ENCODE assay signal across 6 cellular contexts in genomic region chr19:55117063-55117635, GRCh38. TPM values are rescaled to one million over a fixed set of nuclear protein-coding genes. Genes with fewer than 3 reads are reported as not detected.
DNase-seq lines count a peak whose midpoint lies in the region; ATAC-seq and TF ChIP-seq lines count a peak whose summit lies in the region.

No MANE protein-coding gene starts in this region.

- H2AFZ ChIP-seq in PC-3 (ENCODE audit: low read length): peak overlapping the region; percentile 5; the same call in 1 of the 2 replicates

- H3K9me3 ChIP-seq in PC-3 (ENCODE audit: low read length): no peaks in the 10 kb centered on the region
- H3K9me3 ChIP-seq in heart right ventricle: no peaks in the 10 kb centered on the region
- no peaks in the 10 kb centered on the region for H3K9me3 ChIP-seq in thoracic aorta

- H3K4me1 ChIP-seq in PC-3 (ENCODE audit: insufficient read depth, low read length) (peaks cover 12% of the 10 kb centered on the region), heart right ventricle (peaks cover 30 to 53% (median 49%) of the 10 kb centered on the region in 9 donors), thoracic aorta (ENCODE audit: control insufficient read depth in 1 of 2, low read depth in 2 of 2) (peaks cover 26 to 48% of the 10 kb centered on the region in 2 donors)

- DNase-seq in DMS53 (lab: John Stamatoyannopoulos, UW) (peak; percentile 72), DMS53 treated with DMSO at 0.1 percent for 48 hours (lab: John Stamatoyannopoulos, UW; ENCODE audit: unreplicated experiment) (no peak), PC-3 (no peak), heart right ventricle (peak in 1 of 2 donors; percentile 54), thoracic aorta (ENCODE audit: low spot score) (no peak), HuH-7.5 (ENCODE audit: low spot score) (no peak)

- H3K79me2 ChIP-seq in PC-3 (ENCODE audit: low read length): peaks cover 50% of the 10 kb centered on the region

- H3K27me3 ChIP-seq in PC-3 (ENCODE audit: low read length) (no peaks in the 10 kb centered on the region), heart right ventricle (no peaks in the 10 kb centered on the region), thoracic aorta (replicated peaks; ENCODE audit: insufficient read depth) (no peaks in the 10 kb centered on the region)

- no TSS peak for BruUV-seq in PC-3 (replicated peaks; lab: Mats Ljungman, UMichigan)

- POLR2A ChIA-PET in PC-3 (lab: Charles Lee; ENCODE audit: unreplicated experiment): interaction anchor here (0.7 kb wide), 1 partner anchor 17 kb away, joined by 7 read pairs; no protein-coding TSS in a partner anchor

- peak overlapping the region; percentile 72 for H3K9ac ChIP-seq in PC-3 (ENCODE audit: low read length)

- TF ChIP-seq CTCF in PC-3 (conservative IDR thresholded peaks at IDR 0.05; ENCODE audit: low read depth, low read length) (no peak), heart right ventricle (IDR thresholded peaks at IDR 0.05) (no peak), thoracic aorta (IDR thresholded peaks at IDR 0.05) (no peak)

- 1% methylated on average over 28 to 83 of the region's 88 CpGs for WGBS in heart right ventricle, 2 donors

- no peaks in the 10 kb centered on the region for H3K9me2 ChIP-seq in PC-3 (replicated peaks; ENCODE audit: low read length)

- peaks cover 5% of the 10 kb centered on the region for H3F3A ChIP-seq in PC-3 (ENCODE audit: low read length, unreplicated experiment)

- CTCF ChIA-PET in PC-3 (lab: Charles Lee): no interaction called here

- peak; percentile 13 for ATAC-seq in PC-3
- ATAC-seq in heart right ventricle: no peak
- ATAC-seq in thoracic aorta (ENCODE audit: insufficient number of reproducible peaks, low FRiP score, low read depth): no peak

- H3K36me3 ChIP-seq in PC-3 (ENCODE audit: low read depth, low read length): peaks cover 5% of the 10 kb centered on the region; the same call in 1 of the 2 replicates
- peaks cover 0 to 10% (median 0%) of the 10 kb centered on the region in 9 donors for H3K36me3 ChIP-seq in heart right ventricle
- H3K36me3 ChIP-seq in thoracic aorta: no peaks in the 10 kb centered on the region

- H4K20me1 ChIP-seq in PC-3 (ENCODE audit: low read length): peaks cover 35% of the 10 kb centered on the region

- H3K4me3 ChIP-seq in PC-3 (ENCODE audit: low read length) (peak overlapping the region; percentile 90), heart right ventricle (peak overlapping the region; percentile 69 to 100 (median 89)), thoracic aorta (peak overlapping the region; percentile 75)

- no peak overlapping the region for H3K27ac ChIP-seq in PC-3 (ENCODE audit: low read length)
- peak overlapping the region; percentile 86 to 99 (median 96) for H3K27ac ChIP-seq in heart right ventricle
- peak overlapping the region; percentile 76 to 92 for H3K27ac ChIP-seq in thoracic aorta

- intact Hi-C loops in PC-3 (cut with micrococcal nuclease) (loop anchor here (5.0 kb wide), 1 partner anchor 55 kb away; the partner anchor contains the start of gene RDH13), heart right ventricle (cut with DNase I) (loop anchor here in 2 of 10 donors (2.0 to 10.0 kb wide), 3 partner anchors 28 to 52 kb away; partner anchors contain the start of gene RDH13 (in 1 of the 2))

- peak overlapping the region; percentile 88 for H3K4me2 ChIP-seq in PC-3 (ENCODE audit: low read length)

RNA-seq across cellular contexts. Expression of gene PPP1R12C, which starts 0.3 kb away (rescaled TPM):
- 136 and 180 TPM in 2 replicates for total RNA-seq in PC-3 (2014; rRNA removed)
- total RNA-seq in heart right ventricle: 100 to 1,000 TPM; 134 to 242 (median 193) TPM
- polyA plus RNA-seq in heart right ventricle: 100 to 1,000 TPM; 223 to 283 TPM
- 100 to 1,000 TPM; 194 to 250 TPM for total RNA-seq in thoracic aorta

RNA-seq across cellular contexts. Expression of gene TNNT1, which starts 31.9 kb away (rescaled TPM):
- total RNA-seq in PC-3 (2014; rRNA removed): 266 and 317 TPM in 2 replicates
- total RNA-seq in heart right ventricle: 100 to 1,000 TPM in 5 of 10 donors, 10 to 100 TPM in 5; 19.7 to 234 (median 97.1) TPM
- polyA plus RNA-seq in heart right ventricle: 100 to 1,000 TPM in 1 of 2 donors, 10 to 100 TPM in 1; 32.3 to 721 TPM
- not detected for total RNA-seq in thoracic aorta

RNA-seq across cellular contexts. Expression of gene TNNI3, which starts 40.4 kb away (rescaled TPM):
- total RNA-seq in PC-3 (2014; rRNA removed) (32.4 and 40.1 TPM in 2 replicates), heart right ventricle (over 10,000 TPM in 4 of 10 donors, 1,000 to 10,000 TPM in 6; 3,000 to 12,900 (median 9,464) TPM), thoracic aorta (not detected)
- polyA plus RNA-seq in heart right ventricle: over 10,000 TPM in 1 of 2 donors, 1,000 to 10,000 TPM in 1; 4,629 to 45,177 TPM

RNA-seq across cellular contexts. Expression of gene EPS8L1, which starts 41.5 kb away (rescaled TPM):
- total RNA-seq in PC-3 (2014; rRNA removed) (75.3 and 75.8 TPM in 2 replicates), heart right ventricle (1 to 10 TPM in 5 of 10 donors, under 1 TPM in 4, not detected in 1; 0.53 to 2.7 (median 1.1) TPM), thoracic aorta (10 to 100 TPM in 1 of 2 donors, 1 to 10 TPM in 1; 5.4 to 16.3 TPM)
- polyA plus RNA-seq in heart right ventricle: 1 to 10 TPM; 3.7 to 7.9 TPM

RNA-seq across cellular contexts. Expression of gene DNAAF3, which starts 49.3 kb away (rescaled TPM):
- 30.0 and 45.7 TPM in 2 replicates for total RNA-seq in PC-3 (2014; rRNA removed)
- 1 to 10 TPM in 8 of 10 donors, under 1 TPM in 2; 0.37 to 3.9 (median 2.4) TPM for total RNA-seq in heart right ventricle
- 1 to 10 TPM; 1.2 to 5.9 TPM for polyA plus RNA-seq in heart right ventricle
- not detected for total RNA-seq in thoracic aorta

Comparison
In these comparisons a context has a peak if more than half of its experiments do, and no peak if none do; other contexts are left out.
1. RNA of gene TNNT1, which starts 31.9 kb away (total RNA-seq): 266 to 317 TPM in PC-3 and 19.7 to 234 TPM in heart right ventricle; not detected in thoracic aorta; every median in the first group is over 10 times any median in the second.
2. RNA of gene TNNI3, which starts 40.4 kb away (total RNA-seq): 3,000 to 12,900 TPM in heart right ventricle; 32.4 to 40.1 TPM in PC-3 and not detected in thoracic aorta; every median in the first group is over 10 times any median in the second.
3. Peak in every context shown above with its lines, with median percentiles within 50 percentile points of each other: H3K4me3 ChIP-seq.